ENCODE assay signal across 1 cellular context in genomic region chr6:169701218-169701952, GRCh38.
TF ChIP-seq lines count a peak whose summit lies in the region.

No MANE protein-coding gene starts in this region.

TF ChIP-seq in HepG2, 621 proteins besides CTCF, POLR2A, EP300 and RAD21 (continued from another document and continues in another):
- TF ChIP-seq, protein P1, sequence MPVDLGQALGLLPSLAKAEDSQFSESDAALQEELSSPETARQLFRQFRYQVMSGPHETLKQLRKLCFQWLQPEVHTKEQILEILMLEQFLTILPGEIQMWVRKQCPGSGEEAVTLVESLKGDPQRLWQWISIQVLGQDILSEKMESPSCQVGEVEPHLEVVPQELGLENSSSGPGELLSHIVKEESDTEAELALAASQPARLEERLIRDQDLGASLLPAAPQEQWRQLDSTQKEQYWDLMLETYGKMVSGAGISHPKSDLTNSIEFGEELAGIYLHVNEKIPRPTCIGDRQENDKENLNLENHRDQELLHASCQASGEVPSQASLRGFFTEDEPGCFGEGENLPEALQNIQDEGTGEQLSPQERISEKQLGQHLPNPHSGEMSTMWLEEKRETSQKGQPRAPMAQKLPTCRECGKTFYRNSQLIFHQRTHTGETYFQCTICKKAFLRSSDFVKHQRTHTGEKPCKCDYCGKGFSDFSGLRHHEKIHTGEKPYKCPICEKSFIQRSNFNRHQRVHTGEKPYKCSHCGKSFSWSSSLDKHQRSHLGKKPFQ (CRISPR knock-in tag; IDR thresholded peaks at IDR 0.05; ENCODE audit: insufficient replicate concordance): peak; percentile 65
- TF ChIP-seq NR2C2 (CRISPR knock-in tag; IDR thresholded peaks at IDR 0.05; ENCODE audit: borderline replicate concordance): no peak
- 0 out of 2 replicates have a peak, but pooled peaks have one; percentile 65 for TF ChIP-seq DZIP1 (CRISPR knock-in tag; IDR thresholded peaks at IDR 0.05)
- TF ChIP-seq KAT7 (CRISPR knock-in tag; IDR thresholded peaks at IDR 0.05; ENCODE audit: borderline replicate concordance): peak; percentile 96; the same call in 1 of the 2 replicates
- peak; percentile 19; the same call in 1 of the 2 replicates for TF ChIP-seq ZNF530 (CRISPR knock-in tag; IDR thresholded peaks at IDR 0.05; ENCODE audit: low read depth)
- TF ChIP-seq, protein P2, sequence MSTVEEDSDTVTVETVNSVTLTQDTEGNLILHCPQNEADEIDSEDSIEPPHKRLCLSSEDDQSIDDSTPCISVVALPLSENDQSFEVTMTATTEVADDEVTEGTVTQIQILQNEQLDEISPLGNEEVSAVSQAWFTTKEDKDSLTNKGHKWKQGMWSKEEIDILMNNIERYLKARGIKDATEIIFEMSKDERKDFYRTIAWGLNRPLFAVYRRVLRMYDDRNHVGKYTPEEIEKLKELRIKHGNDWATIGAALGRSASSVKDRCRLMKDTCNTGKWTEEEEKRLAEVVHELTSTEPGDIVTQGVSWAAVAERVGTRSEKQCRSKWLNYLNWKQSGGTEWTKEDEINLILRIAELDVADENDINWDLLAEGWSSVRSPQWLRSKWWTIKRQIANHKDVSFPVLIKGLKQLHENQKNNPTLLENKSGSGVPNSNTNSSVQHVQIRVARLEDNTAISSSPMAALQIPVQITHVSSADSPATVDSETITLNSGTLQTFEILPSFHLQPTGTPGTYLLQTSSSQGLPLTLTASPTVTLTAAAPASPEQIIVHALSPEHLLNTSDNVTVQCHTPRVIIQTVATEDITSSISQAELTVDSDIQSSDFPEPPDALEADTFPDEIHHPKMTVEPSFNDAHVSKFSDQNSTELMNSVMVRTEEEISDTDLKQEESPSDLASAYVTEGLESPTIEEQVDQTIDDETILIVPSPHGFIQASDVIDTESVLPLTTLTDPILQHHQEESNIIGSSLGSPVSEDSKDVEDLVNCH (CRISPR knock-in tag; IDR thresholded peaks at IDR 0.05): no peak
- peak; percentile 68; the same call in 1 of the 2 replicates for TF ChIP-seq ZNF430 (CRISPR knock-in tag; IDR thresholded peaks at IDR 0.05)
- TF ChIP-seq ZNF777 (CRISPR knock-in tag; IDR thresholded peaks at IDR 0.05): peak; percentile 64
- TF ChIP-seq ZNF816 (CRISPR knock-in tag; IDR thresholded peaks at IDR 0.05; ENCODE audit: borderline replicate concordance): peak; percentile 60; the same call in 1 of the 2 replicates
- 0 out of 2 replicates have a peak, but pooled peaks have one; percentile 0 for TF ChIP-seq EEA1 (CRISPR knock-in tag; IDR thresholded peaks at IDR 0.05; ENCODE audit: borderline replicate concordance)
- TF ChIP-seq ZBTB20 (CRISPR knock-in tag; IDR thresholded peaks at IDR 0.05; ENCODE audit: borderline replicate concordance, low read depth): no peak
- no peak for TF ChIP-seq JDP2 (CRISPR knock-in tag; IDR thresholded peaks at IDR 0.05; ENCODE audit: borderline replicate concordance)
- no peak for TF ChIP-seq AKAP8 (CRISPR knock-in tag; IDR thresholded peaks at IDR 0.05)
- peak; percentile 76; the same call in 1 of the 2 replicates for TF ChIP-seq ZNF670 (CRISPR knock-in tag; IDR thresholded peaks at IDR 0.05; ENCODE audit: borderline replicate concordance)
- no peak for TF ChIP-seq HMG20A (CRISPR knock-in tag; IDR thresholded peaks at IDR 0.05; ENCODE audit: borderline replicate concordance)
- 0 out of 2 replicates have a peak, but pooled peaks have one; percentile 32 for TF ChIP-seq AHDC1 (CRISPR knock-in tag; IDR thresholded peaks at IDR 0.05; ENCODE audit: borderline replicate concordance)
- no peak; the same call in 1 of the 2 replicates for TF ChIP-seq NCOA1 (CRISPR knock-in tag; IDR thresholded peaks at IDR 0.05)
- TF ChIP-seq CBX2 (IDR thresholded peaks at IDR 0.05; ENCODE audit: low read depth, low read length): no peak
- TF ChIP-seq CBX2 (CRISPR knock-in tag; IDR thresholded peaks at IDR 0.05; ENCODE audit: low read depth): 0 out of 2 replicates have a peak, but pooled peaks have one; percentile 11
- peak; percentile 87; the same call in 1 of the 2 replicates for TF ChIP-seq CCDC6 (CRISPR knock-in tag; IDR thresholded peaks at IDR 0.05)
- no peak for TF ChIP-seq ZMAT5 (CRISPR knock-in tag; IDR thresholded peaks at IDR 0.05; ENCODE audit: borderline replicate concordance, low read depth)
- TF ChIP-seq ZNF263 (CRISPR knock-in tag; IDR thresholded peaks at IDR 0.05): peak; percentile 95
- TF ChIP-seq, protein P3, sequence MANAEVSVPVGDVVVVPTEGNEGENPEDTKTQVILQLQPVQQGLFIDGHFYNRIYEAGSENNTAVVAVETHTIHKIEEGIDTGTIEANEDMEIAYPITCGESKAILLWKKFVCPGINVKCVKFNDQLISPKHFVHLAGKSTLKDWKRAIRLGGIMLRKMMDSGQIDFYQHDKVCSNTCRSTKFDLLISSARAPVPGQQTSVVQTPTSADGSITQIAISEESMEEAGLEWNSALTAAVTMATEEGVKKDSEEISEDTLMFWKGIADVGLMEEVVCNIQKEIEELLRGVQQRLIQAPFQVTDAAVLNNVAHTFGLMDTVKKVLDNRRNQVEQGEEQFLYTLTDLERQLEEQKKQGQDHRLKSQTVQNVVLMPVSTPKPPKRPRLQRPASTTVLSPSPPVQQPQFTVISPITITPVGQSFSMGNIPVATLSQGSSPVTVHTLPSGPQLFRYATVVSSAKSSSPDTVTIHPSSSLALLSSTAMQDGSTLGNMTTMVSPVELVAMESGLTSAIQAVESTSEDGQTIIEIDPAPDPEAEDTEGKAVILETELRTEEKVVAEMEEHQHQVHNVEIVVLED (CRISPR knock-in tag; IDR thresholded peaks at IDR 0.05; ENCODE audit: borderline replicate concordance): no peak
- TF ChIP-seq, protein P4, sequence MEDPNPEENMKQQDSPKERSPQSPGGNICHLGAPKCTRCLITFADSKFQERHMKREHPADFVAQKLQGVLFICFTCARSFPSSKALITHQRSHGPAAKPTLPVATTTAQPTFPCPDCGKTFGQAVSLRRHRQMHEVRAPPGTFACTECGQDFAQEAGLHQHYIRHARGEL (CRISPR knock-in tag; IDR thresholded peaks at IDR 0.05): 0 out of 2 replicates have a peak, but pooled peaks have one; percentile 34
- TF ChIP-seq ZNF747 (CRISPR knock-in tag; IDR thresholded peaks at IDR 0.05; ENCODE audit: borderline replicate concordance): no peak; the same call in 1 of the 2 replicates
- TF ChIP-seq ZNF7 (CRISPR knock-in tag; IDR thresholded peaks at IDR 0.05): no peak
- TF ChIP-seq ZNF501 (CRISPR knock-in tag; IDR thresholded peaks at IDR 0.05): 0 out of 2 replicates have a peak, but pooled peaks have one; percentile 30
- TF ChIP-seq KDM5B (CRISPR knock-in tag; IDR thresholded peaks at IDR 0.05; ENCODE audit: borderline replicate concordance): peak; percentile 47; the same call in 1 of the 2 replicates
- TF ChIP-seq, protein P5, sequence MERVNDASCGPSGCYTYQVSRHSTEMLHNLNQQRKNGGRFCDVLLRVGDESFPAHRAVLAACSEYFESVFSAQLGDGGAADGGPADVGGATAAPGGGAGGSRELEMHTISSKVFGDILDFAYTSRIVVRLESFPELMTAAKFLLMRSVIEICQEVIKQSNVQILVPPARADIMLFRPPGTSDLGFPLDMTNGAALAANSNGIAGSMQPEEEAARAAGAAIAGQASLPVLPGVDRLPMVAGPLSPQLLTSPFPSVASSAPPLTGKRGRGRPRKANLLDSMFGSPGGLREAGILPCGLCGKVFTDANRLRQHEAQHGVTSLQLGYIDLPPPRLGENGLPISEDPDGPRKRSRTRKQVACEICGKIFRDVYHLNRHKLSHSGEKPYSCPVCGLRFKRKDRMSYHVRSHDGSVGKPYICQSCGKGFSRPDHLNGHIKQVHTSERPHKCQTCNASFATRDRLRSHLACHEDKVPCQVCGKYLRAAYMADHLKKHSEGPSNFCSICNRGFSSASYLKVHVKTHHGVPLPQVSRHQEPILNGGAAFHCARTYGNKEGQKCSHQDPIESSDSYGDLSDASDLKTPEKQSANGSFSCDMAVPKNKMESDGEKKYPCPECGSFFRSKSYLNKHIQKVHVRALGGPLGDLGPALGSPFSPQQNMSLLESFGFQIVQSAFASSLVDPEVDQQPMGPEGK (CRISPR knock-in tag; IDR thresholded peaks at IDR 0.05): no peak
- TF ChIP-seq, protein P6, sequence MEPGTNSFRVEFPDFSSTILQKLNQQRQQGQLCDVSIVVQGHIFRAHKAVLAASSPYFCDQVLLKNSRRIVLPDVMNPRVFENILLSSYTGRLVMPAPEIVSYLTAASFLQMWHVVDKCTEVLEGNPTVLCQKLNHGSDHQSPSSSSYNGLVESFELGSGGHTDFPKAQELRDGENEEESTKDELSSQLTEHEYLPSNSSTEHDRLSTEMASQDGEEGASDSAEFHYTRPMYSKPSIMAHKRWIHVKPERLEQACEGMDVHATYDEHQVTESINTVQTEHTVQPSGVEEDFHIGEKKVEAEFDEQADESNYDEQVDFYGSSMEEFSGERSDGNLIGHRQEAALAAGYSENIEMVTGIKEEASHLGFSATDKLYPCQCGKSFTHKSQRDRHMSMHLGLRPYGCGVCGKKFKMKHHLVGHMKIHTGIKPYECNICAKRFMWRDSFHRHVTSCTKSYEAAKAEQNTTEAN (CRISPR knock-in tag; conservative IDR thresholded peaks at IDR 0.05): no peak
- peak; percentile 2 for TF ChIP-seq XRCC5 (optimal IDR thresholded peaks at IDR 0.05; ENCODE audit: low read length)
- TF ChIP-seq RBM22 (optimal IDR thresholded peaks at IDR 0.05; ENCODE audit: low read length): peak; percentile 6
- TF ChIP-seq BRD4 (CRISPR knock-in tag; IDR thresholded peaks at IDR 0.05): peak; percentile 23; the same call in 1 of the 2 replicates
- 0 out of 2 replicates have a peak, but pooled peaks have one; percentile 10 for TF ChIP-seq ETS1 (CRISPR knock-in tag; IDR thresholded peaks at IDR 0.05)
- TF ChIP-seq ZNF703 (CRISPR knock-in tag; IDR thresholded peaks at IDR 0.05; ENCODE audit: borderline replicate concordance): 0 out of 2 replicates have a peak, but pooled peaks have one; percentile 23
- peak; percentile 39; the same call in 1 of the 2 replicates for TF ChIP-seq TOE1 (CRISPR knock-in tag; IDR thresholded peaks at IDR 0.05)
- TF ChIP-seq NFATC3 (CRISPR knock-in tag; IDR thresholded peaks at IDR 0.05): peak; percentile 96; the same call in 1 of the 2 replicates
- peak; percentile 92 for TF ChIP-seq IKZF4 (CRISPR knock-in tag; IDR thresholded peaks at IDR 0.05; ENCODE audit: borderline replicate concordance, low read depth, not compliant biosample characterization)
- no peak for TF ChIP-seq TARDBP (CRISPR knock-in tag; IDR thresholded peaks at IDR 0.05)
- 0 out of 2 replicates have a peak, but pooled peaks have one; percentile 22 for TF ChIP-seq ATAD3A (CRISPR knock-in tag; IDR thresholded peaks at IDR 0.05)
- TF ChIP-seq DPF2 (CRISPR knock-in tag; IDR thresholded peaks at IDR 0.05; ENCODE audit: borderline replicate concordance, low read depth): 0 out of 2 replicates have a peak, but pooled peaks have one; percentile 29
